18 cellular contexts compared by ENCODE assay signal in genomic region chr5:108786806-108787483, GRCh38. TPM values are rescaled to one million over a fixed set of nuclear protein-coding genes. Genes with fewer than 3 reads are reported as not detected.
A peak's percentile ranks its signal among the peaks of the same experiment; 100 is the strongest.
DNase-seq lines count a peak whose midpoint lies in the region; ATAC-seq and TF ChIP-seq lines count a peak whose summit lies in the region.
"Had no signal": no experiment of that assay in that cellular context is flagged by ENCODE, and none has a peak within 500 bp of the region (broad histone marks: within the 10 kb centered on the region; RNA-seq: fewer than 3 reads in every experiment).

No MANE protein-coding gene starts in this region.

- H3K4me2 ChIP-seq in DND-41 (ENCODE audit: insufficient read depth, low read length), result no peak overlapping the region

- H2AFZ ChIP-seq in DND-41 (ENCODE audit: low read depth, low read length), result no peak overlapping the region
- H2AFZ ChIP-seq: GM23248 had no signal

- no peak overlapping the region for H3K9ac ChIP-seq in DND-41 (ENCODE audit: low read depth, low read length)
- H3K9ac ChIP-seq: GM23248 had no signal

- H3K27me3 ChIP-seq in DND-41 (ENCODE audit: insufficient read depth, low read length, poor library complexity), result no peaks in the 10 kb centered on the region

- no peak overlapping the region for H3K4me3 ChIP-seq in DND-41 (ENCODE audit: low read depth in 1 of 2, low read length in 2 of 2)
- H3K4me3 ChIP-seq: GM23248 had no signal

- H3K79me2 ChIP-seq in DND-41 (ENCODE audit: insufficient read depth, low read length), result peaks cover 7% of the 10 kb centered on the region; the same call in 1 of the 2 replicates

- no peaks in the 10 kb centered on the region for H3K4me1 Mint-ChIP-seq in CD14-positive monocyte

- H3K36me3 ChIP-seq in DND-41 (ENCODE audit: insufficient read depth, low read length), result peaks cover 25% of the 10 kb centered on the region

- H3K9me3 ChIP-seq in DND-41 (ENCODE audit: insufficient read depth, low read length, severe bottlenecking), result peaks cover 24% of the 10 kb centered on the region

- no peak overlapping the region for H3K27ac ChIP-seq in DND-41 (ENCODE audit: low read length)
- peak overlapping the region; percentile 7 for H3K27ac ChIP-seq in caudate nucleus (ENCODE audit: low read depth, low read length)
- H3K27ac ChIP-seq: C4-2B, GM23248 had no signal

- no peaks in the 10 kb centered on the region for H3K4me1 ChIP-seq in DND-41 (ENCODE audit: insufficient read depth, low read length)

- peaks cover 0 to 2% (median 0%) of the 10 kb centered on the region in 3 donors for H3K27me3 Mint-ChIP-seq in CD14-positive monocyte (ENCODE audit: low read depth in 3 of 3)

- H3K36me3 Mint-ChIP-seq in CD14-positive monocyte, result peaks cover 27 to 55% of the 10 kb centered on the region in 2 donors

- H4K20me1 ChIP-seq in DND-41 (ENCODE audit: insufficient read depth, low read length), result no peaks in the 10 kb centered on the region

- H3K27ac Mint-ChIP-seq in CD14-positive monocyte, result no peak overlapping the region

- ATAC-seq in DND-41 (ENCODE audit: insufficient read depth, low read depth) (peak; percentile 62; the same call in 2 of the 3 replicates), omental fat pad (ENCODE audit: low FRiP score) (peak; percentile 30), HG03175 (IDR thresholded peaks at IDR 0.05; ENCODE audit: unreplicated experiment) (no peak)

- no peak for TF ChIP-seq CTCF in DND-41 (IDR thresholded peaks at IDR 0.05; ENCODE audit: borderline replicate concordance, extremely low read depth, low read length, poor library complexity, severe bottlenecking)
- no peak for TF ChIP-seq CTCF in omental fat pad (IDR thresholded peaks at IDR 0.05)
- TF ChIP-seq CTCF in CD14-positive monocyte (IDR thresholded peaks at IDR 0.05), result no peak

- peak; percentile 26 for DNase-seq in Ammon's horn (ENCODE audit: low spot score)
- peak; percentile 37 for DNase-seq in DND-41
- peak in 12 of 61 donors; percentile 1 to 36 (median 12) for DNase-seq in caudate nucleus (lab: John Stamatoyannopoulos, UW)
- no peak for DNase-seq in omental fat pad (ENCODE audit: low spot score)
- no peak for DNase-seq in CD14-positive monocyte (ENCODE audit: low spot score)
- DNase-seq in D341Med (ENCODE audit: low spot score), result no peak
- DNase-seq in NCI-H1930 (lab: John Stamatoyannopoulos, UW), result no peak
- DNase-seq: DMS 273 treated with DMSO at 0.1 percent for 48 hours, GM23248, KG1, MV-4-11, NCI-H1694 treated with DMSO at 0.1 percent for 48 hours, NCI-H2107, NCI-H2227 treated with DMSO at 0.1 percent for 48 hours, NCI-H510A treated with DMSO at 0.1 percent for 48 hours, NCI-H774 had no signal

- H3K9me3 Mint-ChIP-seq in CD14-positive monocyte, result peaks cover 18 to 37% (median 28%) of the 10 kb centered on the region in 7 donors

- H3K4me3 Mint-ChIP-seq in CD14-positive monocyte, result no peak overlapping the region

- intact Hi-C loops in CD14-positive monocyte (cut with micrococcal nuclease), result no loop called here

RNA-seq across cellular contexts. Expression of gene FER, which starts 39.2 kb away (rescaled TPM):
- 10 to 100 TPM; 25.2 to 33.1 (median 29.5) TPM for total RNA-seq in omental fat pad
- 10 to 100 TPM in 1 of 2 donors, 1 to 10 TPM in 1; 6.2 to 14.7 TPM for polyA plus RNA-seq in CD14-positive monocyte

Comparison
In these comparisons a context has a peak if more than half of its experiments do, and no peak if none do; other contexts are left out.
1. DNase-seq: peak in Ammon's horn (single experiment) and DND-41 (single experiment); none in omental fat pad (single experiment), CD14-positive monocyte (single experiment), D341Med (single experiment) and NCI-H1930 (0 of 2).